Comparison of ENCODE assay signal across 28 cellular contexts in the genomic region with DNA sequence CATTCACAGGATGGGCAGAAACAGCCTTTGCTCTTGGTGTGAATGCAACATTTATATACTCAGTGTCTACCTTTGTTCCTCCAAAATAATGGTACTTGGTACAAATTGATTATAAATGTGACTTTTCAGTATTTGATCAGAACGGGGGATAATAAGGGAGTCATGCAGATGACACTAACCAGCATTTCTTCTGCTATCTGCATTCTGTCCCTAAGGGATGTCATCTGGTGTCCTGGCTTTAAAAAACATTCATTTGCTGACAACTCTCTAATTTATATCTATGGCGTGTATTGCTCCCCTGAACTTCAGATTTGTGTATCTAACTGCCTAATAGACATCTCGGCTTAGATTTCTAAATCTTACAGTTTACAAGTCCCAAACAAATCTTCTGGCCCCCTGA.
"Had no signal": no experiment of that assay in that cellular context is flagged by ENCODE, and none has a peak within 500 bp of the region (broad histone marks: within the 10 kb centered on the region; RNA-seq: fewer than 3 reads in every experiment).

No MANE protein-coding gene starts in this region.

- DNase-seq: activated B cell treated with CpG ODN at 0.5 μM for 24 hours; activated CD4-positive, alpha-beta T cell treated with anti-CD3 and anti-CD28 coated beads for 1 hour; activated CD4-positive, alpha-beta T cell treated with anti-CD3 and anti-CD28 coated beads, Interleukin-2, amount 10 ng/mL, durations not matched to agents 24 days and 14 days; activated CD4-positive, alpha-beta T cell treated with anti-CD3 and anti-CD28 coated beads, Interleukin-2, amount 50 U/mL, for 48 hours; activated CD8-positive, alpha-beta memory T cell treated with anti-CD3 and anti-CD28 coated beads, Interleukin-2, amount 10 ng/mL, durations not matched to agents 7 days and 5 days; activated effector memory CD4-positive, alpha-beta T cell treated with Interleukin-2 at 50 U/mL for 16 hours; activated naive CD4-positive, alpha-beta T cell; activated naive CD8-positive, alpha-beta T cell treated with anti-CD3 and anti-CD28 coated beads, Interleukin-2, amount 50 U/mL, for 24 hours; activated T-cell treated with anti-CD3 and anti-CD28 coated beads, Interleukin-2, amount 50 U/mL, for 24 hours; amniotic stem cell; body of pancreas; KG1; NCI-H1092 treated with DMSO at 0.1 percent for 48 hours; NCI-H1417 treated with DMSO at 0.1 percent for 48 hours; NCI-H1694; NCI-H510A; NCI-H526 treated with DMSO at 0.1 percent for 48 hours; NCI-H82; Right ventricle myocardium superior; SJCRH30; T-helper 17 cell; T-helper 9 cell had no signal

- H3K4me1 ChIP-seq: ascending aorta had no signal

- H3K4me3 Mint-ChIP-seq: activated B cell treated with CpG ODN at 0.5 μM for 24 hours; activated CD4-positive, alpha-beta T cell treated with anti-CD3 and anti-CD28 coated beads, Interleukin-2, amount 10 ng/mL, durations not matched to agents 24 days and 14 days; activated CD8-positive, alpha-beta memory T cell treated with anti-CD3 and anti-CD28 coated beads, Interleukin-2, amount 10 ng/mL, durations not matched to agents 7 days and 5 days; activated naive CD4-positive, alpha-beta T cell treated with anti-CD3 and anti-CD28 coated beads, Interleukin-2, amount 50 U/mL, for 24 hours; activated naive CD8-positive, alpha-beta T cell treated with anti-CD3 and anti-CD28 coated beads, Interleukin-2, amount 50 U/mL, for 24 hours; activated T-cell treated with anti-CD3 and anti-CD28 coated beads, Interleukin-2, amount 50 U/mL, for 24 hours; activated T-helper 1 cell treated with anti-CD3 and anti-CD28 coated beads, Interleukin-12 subunit alpha, Interleukin-12 subunit beta, Interleukin-2, Interleukin-4 antibody, amounts not matched to agents 30 ng/mL and 10 ng/mL and 1 ng/mL, durations not matched to agents 14 hours and 24 hours and 36 hours; central memory CD8-positive, alpha-beta T cell; T-helper 17 cell had no signal

- H3K36me3 ChIP-seq: ascending aorta, SJCRH30 had no signal

- H3K27ac ChIP-seq: ascending aorta, body of pancreas, RWPE1, SJCRH30 had no signal

- H3K9me3 Mint-ChIP-seq: activated B cell treated with CpG ODN at 0.5 μM for 24 hours; activated CD4-positive, alpha-beta T cell treated with anti-CD3 and anti-CD28 coated beads, Interleukin-2, amount 10 ng/mL, durations not matched to agents 24 days and 14 days had no signal

- H3K36me3 Mint-ChIP-seq: activated CD8-positive, alpha-beta memory T cell treated with anti-CD3 and anti-CD28 coated beads, Interleukin-2, amount 10 ng/mL, durations not matched to agents 7 days and 5 days; activated naive CD4-positive, alpha-beta T cell treated with anti-CD3 and anti-CD28 coated beads, Interleukin-2, amount 50 U/mL, for 24 hours had no signal

- H3K27me3 Mint-ChIP-seq: activated B cell treated with CpG ODN at 0.5 μM for 24 hours; activated CD4-positive, alpha-beta T cell treated with anti-CD3 and anti-CD28 coated beads, Interleukin-2, amount 10 ng/mL, durations not matched to agents 24 days and 14 days; activated CD8-positive, alpha-beta memory T cell treated with anti-CD3 and anti-CD28 coated beads, Interleukin-2, amount 10 ng/mL, durations not matched to agents 7 days and 5 days; activated naive CD4-positive, alpha-beta T cell treated with anti-CD3 and anti-CD28 coated beads, Interleukin-2, amount 50 U/mL, for 24 hours; activated naive CD8-positive, alpha-beta T cell treated with anti-CD3 and anti-CD28 coated beads, Interleukin-2, amount 50 U/mL, for 24 hours; activated T-cell treated with anti-CD3 and anti-CD28 coated beads, Interleukin-2, amount 50 U/mL, for 24 hours; central memory CD8-positive, alpha-beta T cell; T-helper 17 cell had no signal

- H3K9me3 ChIP-seq: ascending aorta, body of pancreas, SJCRH30 had no signal

- ATAC-seq: activated CD8-positive, alpha-beta memory T cell treated with anti-CD3 and anti-CD28 coated beads, Interleukin-2, amount 10 ng/mL, durations not matched to agents 7 days and 5 days; activated naive CD8-positive, alpha-beta T cell treated with anti-CD3 and anti-CD28 coated beads, Interleukin-2, amount 50 U/mL, for 24 hours; body of pancreas; Panc1; T-helper 17 cell had no signal

- H3K4me1 Mint-ChIP-seq: activated B cell treated with CpG ODN at 0.5 μM for 24 hours; activated CD4-positive, alpha-beta T cell treated with anti-CD3 and anti-CD28 coated beads, Interleukin-2, amount 10 ng/mL, durations not matched to agents 24 days and 14 days; activated CD8-positive, alpha-beta memory T cell treated with anti-CD3 and anti-CD28 coated beads, Interleukin-2, amount 10 ng/mL, durations not matched to agents 7 days and 5 days; activated naive CD4-positive, alpha-beta T cell treated with anti-CD3 and anti-CD28 coated beads, Interleukin-2, amount 50 U/mL, for 24 hours; activated naive CD8-positive, alpha-beta T cell treated with anti-CD3 and anti-CD28 coated beads, Interleukin-2, amount 50 U/mL, for 24 hours; central memory CD8-positive, alpha-beta T cell; T-helper 17 cell had no signal

- H3K27me3 ChIP-seq: ascending aorta, body of pancreas, SJCRH30 had no signal

- H3K27ac Mint-ChIP-seq: activated B cell treated with CpG ODN at 0.5 μM for 24 hours; activated CD4-positive, alpha-beta T cell treated with anti-CD3 and anti-CD28 coated beads, Interleukin-2, amount 10 ng/mL, durations not matched to agents 24 days and 14 days; activated CD8-positive, alpha-beta memory T cell treated with anti-CD3 and anti-CD28 coated beads, Interleukin-2, amount 10 ng/mL, durations not matched to agents 7 days and 5 days; activated naive CD4-positive, alpha-beta T cell treated with anti-CD3 and anti-CD28 coated beads, Interleukin-2, amount 50 U/mL, for 24 hours; activated naive CD8-positive, alpha-beta T cell treated with anti-CD3 and anti-CD28 coated beads, Interleukin-2, amount 50 U/mL, for 24 hours; activated T-cell treated with anti-CD3 and anti-CD28 coated beads, Interleukin-2, amount 50 U/mL, for 24 hours; activated T-helper 1 cell treated with anti-CD3 and anti-CD28 coated beads, Interleukin-12 subunit alpha, Interleukin-12 subunit beta, Interleukin-2, Interleukin-4 antibody, amounts not matched to agents 30 ng/mL and 10 ng/mL and 1 ng/mL, durations not matched to agents 14 hours and 24 hours and 36 hours; T-helper 17 cell had no signal

- H3K4me3 ChIP-seq: ascending aorta, body of pancreas, SJCRH30 had no signal
